In genomic region chr1:161613142-161613515, GRCh38 we compare ENCODE assay signal across 8 cellular contexts. TPM values are rescaled to one million over a fixed set of nuclear protein-coding genes. Genes with fewer than 3 reads are reported as not detected.
DNase-seq lines count a peak whose midpoint lies in the region; ATAC-seq and TF ChIP-seq lines count a peak whose summit lies in the region.
"Not testable (repeated sequence)": the region's sequence is repeated elsewhere in the genome, so short reads cannot be mapped to it uniquely, and the experiment has no call there.

No MANE protein-coding gene starts in this region.

- H2BK5ac ChIP-seq in neuronal stem cell (ENCODE audit: low read length): not testable (repeated sequence)

- not testable (repeated sequence) for H3K9me3 ChIP-seq in CD4-positive, CD25-positive, alpha-beta regulatory T cell (ENCODE audit: control insufficient read depth in 2 of 2, low read length in 2 of 2); HUES48 (ENCODE audit: control insufficient read depth, insufficient read depth, low read length); SK-N-MC (ENCODE audit: low read depth, low read length); effector memory CD4-positive, alpha-beta T cell (ENCODE audit: control insufficient read depth, low read length); hepatocyte (ENCODE audit: low read depth); neuronal stem cell (replicated peaks in 1 of 2; ENCODE audit: control insufficient read depth in 2 of 2, insufficient read depth in 1 of 2, low read depth in 1 of 2, low read length in 2 of 2); thyroid gland

- peak overlapping the region; percentile 47 for H2AFZ ChIP-seq in hepatocyte
- peak overlapping the region; percentile 61 for H2AFZ ChIP-seq in neuronal stem cell (ENCODE audit: low read length)

- H3K27ac ChIP-seq in CD4-positive, CD25-positive, alpha-beta regulatory T cell (ENCODE audit: insufficient read depth, low read length, poor library complexity, severe bottlenecking): not testable (repeated sequence)
- H3K27ac ChIP-seq in HUES48 (ENCODE audit: low read depth, low read length): peak overlapping the region; percentile 70
- peak overlapping the region; percentile 87 for H3K27ac ChIP-seq in SK-N-MC
- H3K27ac ChIP-seq in effector memory CD4-positive, alpha-beta T cell (ENCODE audit: insufficient read depth, low read length, poor library complexity, severe bottlenecking): peak overlapping the region; percentile 70
- H3K27ac ChIP-seq in hepatocyte: peak overlapping the region; percentile 90
- H3K27ac ChIP-seq in neuronal stem cell (replicated peaks; ENCODE audit: low read length): peak overlapping the region; percentile 42
- H3K27ac ChIP-seq in thyroid gland: peak overlapping the region in 2 of 3 donors; percentile 55 to 63

- H3K9me2 ChIP-seq in hepatocyte (replicated peaks; ENCODE audit: insufficient read depth): not testable (repeated sequence)

- not testable (repeated sequence) for H3K27me3 ChIP-seq in CD4-positive, CD25-positive, alpha-beta regulatory T cell (ENCODE audit: control insufficient read depth, insufficient read depth, low read length); HUES48 (ENCODE audit: control insufficient read depth, insufficient read depth, low read length); effector memory CD4-positive, alpha-beta T cell (replicated peaks; ENCODE audit: control insufficient read depth, insufficient read depth, low read length, poor library complexity, severe bottlenecking); hepatocyte; neuronal stem cell (ENCODE audit: control insufficient read depth in 3 of 3, insufficient read depth in 3 of 3, low read depth in 1 of 3, low read length in 3 of 3); thyroid gland

- 0 out of 2 replicates have a peak overlapping the region, but pooled peaks have one; percentile 14 for H3K9ac ChIP-seq in HUES48 (ENCODE audit: low read depth, low read length)
- not testable (repeated sequence) for H3K9ac ChIP-seq in SK-N-MC (ENCODE audit: insufficient read length); neuronal stem cell (ENCODE audit: low read depth, low read length, poor library complexity)

- not testable (repeated sequence) for H3K4me1 ChIP-seq in CD4-positive, CD25-positive, alpha-beta regulatory T cell (ENCODE audit: control insufficient read depth, insufficient read depth, low read length, poor library complexity, severe bottlenecking); HUES48 (ENCODE audit: control insufficient read depth, insufficient read depth, low read length); effector memory CD4-positive, alpha-beta T cell (ENCODE audit: control insufficient read depth, insufficient read depth, low read length, poor library complexity, severe bottlenecking); hepatocyte (ENCODE audit: insufficient read depth); neuronal stem cell (ENCODE audit: control insufficient read depth in 2 of 2, insufficient read depth in 1 of 2, low read depth in 1 of 2, low read length in 2 of 2); thyroid gland

- not testable (repeated sequence) for H3K23ac ChIP-seq in neuronal stem cell (ENCODE audit: low read depth, low read length, poor library complexity)

- not testable (repeated sequence) for DNase-seq in CD4-positive, CD25-positive, alpha-beta regulatory T cell; SK-N-MC (ENCODE audit: low read depth, low spot score); effector memory CD4-positive, alpha-beta T cell; neuronal stem cell (ENCODE audit: low spot score); thyroid gland
- peak; percentile 33 for DNase-seq in hepatocyte (ENCODE audit: low spot score)

- H3K36me3 Mint-ChIP-seq in CD4-positive, CD25-positive, alpha-beta regulatory T cell; activated naive CD4-positive, alpha-beta T cell treated with anti-CD3 and anti-CD28 coated beads, Interleukin-2, amount 50 U/mL, for 24 hours: not testable (repeated sequence)

- H3K14ac ChIP-seq in neuronal stem cell (ENCODE audit: low read length): not testable (repeated sequence)

- not testable (repeated sequence) for H3K79me2 ChIP-seq in hepatocyte

- intact Hi-C loops in thyroid gland (cut with DNase I): not testable (repeated sequence)

- H3K36me3 ChIP-seq in CD4-positive, CD25-positive, alpha-beta regulatory T cell (ENCODE audit: control insufficient read depth, insufficient read depth, low read length); HUES48 (ENCODE audit: control insufficient read depth, insufficient read depth, low read length); SK-N-MC (ENCODE audit: insufficient read depth, low read length); effector memory CD4-positive, alpha-beta T cell (ENCODE audit: control insufficient read depth, insufficient read depth, low read length); hepatocyte (replicated peaks; ENCODE audit: insufficient read depth, low read depth); neuronal stem cell (replicated peaks in 1 of 2; ENCODE audit: control insufficient read depth in 2 of 2, insufficient read depth in 2 of 2, low read length in 2 of 2); thyroid gland: not testable (repeated sequence)

- not testable (repeated sequence) for H3K4ac ChIP-seq in neuronal stem cell (ENCODE audit: low read length)

- not testable (repeated sequence) for TF ChIP-seq CTCF in hepatocyte (IDR thresholded peaks at IDR 0.05; ENCODE audit: poor library complexity); thyroid gland (IDR thresholded peaks at IDR 0.05)

- not testable (repeated sequence) for H2BK15ac ChIP-seq in neuronal stem cell (ENCODE audit: low read length)

- H3K4me3 ChIP-seq in CD4-positive, CD25-positive, alpha-beta regulatory T cell (ENCODE audit: low read depth, low read length); effector memory CD4-positive, alpha-beta T cell (ENCODE audit: insufficient read depth, low read depth, low read length, poor library complexity, severe bottlenecking); hepatocyte; thyroid gland (replicated peaks in 1 of 3): not testable (repeated sequence)
- H3K4me3 ChIP-seq in HUES48 (ENCODE audit: low read depth, low read length) (peak overlapping the region; percentile 91), SK-N-MC (peak overlapping the region; percentile 72), neuronal stem cell (ENCODE audit: low read length in 2 of 2) (peak overlapping the region in 1 of 2 donors; percentile 50)

- H3K4me2 ChIP-seq in hepatocyte: peak overlapping the region; percentile 72
- not testable (repeated sequence) for H3K4me2 ChIP-seq in neuronal stem cell (ENCODE audit: insufficient read depth, low read length, poor library complexity, severe bottlenecking)

- not testable (repeated sequence) for ATAC-seq in CD4-positive, CD25-positive, alpha-beta regulatory T cell (ENCODE audit: low read depth in 2 of 2)

- H4K20me1 ChIP-seq in hepatocyte (ENCODE audit: insufficient read depth, poor library complexity, severe bottlenecking): not testable (repeated sequence)

- not testable (repeated sequence) for TF ChIP-seq POLR2A in thyroid gland (IDR thresholded peaks at IDR 0.05)

- H2BK12ac ChIP-seq in neuronal stem cell (ENCODE audit: low read length): not testable (repeated sequence)

- not testable (repeated sequence) for H3K9me3 Mint-ChIP-seq in CD4-positive, CD25-positive, alpha-beta regulatory T cell; activated naive CD4-positive, alpha-beta T cell treated with anti-CD3 and anti-CD28 coated beads, Interleukin-2, amount 50 U/mL, for 24 hours

- not testable (repeated sequence) for H2AK5ac ChIP-seq in neuronal stem cell (ENCODE audit: low read depth, low read length)

- WGBS in hepatocyte (ENCODE audit: low lambda C conversion rate, missing lambda C conversion rate): 20% methylated on average over 6 of the region's 6 CpGs
- WGBS in neuronal stem cell (ENCODE audit: extremely low coverage in 2 of 2, insufficient read length in 2 of 2, insufficient replicate concordance in 1 of 2), 2 donors: no CpG with 5 or more reads among the region's 6 CpGs
- 53 to 62% methylated on average over 3 to 6 of the region's 6 CpGs for WGBS in thyroid gland, 2 donors

- H3K18ac ChIP-seq in neuronal stem cell (ENCODE audit: low read length): not testable (repeated sequence)

- H3K27me3 Mint-ChIP-seq in CD4-positive, CD25-positive, alpha-beta regulatory T cell: peaks cover 44% of the 10 kb centered on the region
- not testable (repeated sequence) for H3K27me3 Mint-ChIP-seq in activated naive CD4-positive, alpha-beta T cell treated with anti-CD3 and anti-CD28 coated beads, Interleukin-2, amount 50 U/mL, for 24 hours

- not testable (repeated sequence) for H2BK120ac ChIP-seq in neuronal stem cell (ENCODE audit: low read depth, low read length)

- H3K4me1 Mint-ChIP-seq in CD4-positive, CD25-positive, alpha-beta regulatory T cell: peaks cover 7 to 23% (median 15%) of the 10 kb centered on the region in 4 donors
- H3K4me1 Mint-ChIP-seq in activated naive CD4-positive, alpha-beta T cell treated with anti-CD3 and anti-CD28 coated beads, Interleukin-2, amount 50 U/mL, for 24 hours: peaks cover 19% of the 10 kb centered on the region

- not testable (repeated sequence) for H4K8ac ChIP-seq in neuronal stem cell (ENCODE audit: low read depth, low read length)

- H4K91ac ChIP-seq in neuronal stem cell (ENCODE audit: low read depth, low read length, poor library complexity): not testable (repeated sequence)

- peak overlapping the region; percentile 77 to 95 (median 92) for H3K4me3 Mint-ChIP-seq in CD4-positive, CD25-positive, alpha-beta regulatory T cell
- H3K4me3 Mint-ChIP-seq in activated naive CD4-positive, alpha-beta T cell treated with anti-CD3 and anti-CD28 coated beads, Interleukin-2, amount 50 U/mL, for 24 hours: peak overlapping the region; percentile 94

- H3K27ac Mint-ChIP-seq in CD4-positive, CD25-positive, alpha-beta regulatory T cell: peak overlapping the region; percentile 91 to 96 (median 94)
- peak overlapping the region; percentile 100 for H3K27ac Mint-ChIP-seq in activated naive CD4-positive, alpha-beta T cell treated with anti-CD3 and anti-CD28 coated beads, Interleukin-2, amount 50 U/mL, for 24 hours

- not testable (repeated sequence) for H3K79me1 ChIP-seq in neuronal stem cell (ENCODE audit: low read depth, low read length)

RNA-seq across cellular contexts. Expression of gene FCGR3B, which starts 17.8 kb away (rescaled TPM):
- not detected for total RNA-seq in CD4-positive, CD25-positive, alpha-beta regulatory T cell
- polyA plus RNA-seq in CD4-positive, CD25-positive, alpha-beta regulatory T cell: not detected
- total RNA-seq in hepatocyte: not detected in 2 replicates
- 0.40 TPM in 1 of 2 replicates, not detected in the other for polyA plus RNA-seq in hepatocyte
- not detected for polyA plus RNA-seq in neuronal stem cell (2013, experiment 1 of 2)
- not detected for polyA plus RNA-seq in neuronal stem cell (2013, experiment 2 of 2)
- total RNA-seq in thyroid gland: 1 to 10 TPM in 2 of 4 donors, under 1 TPM in 1, not detected in 1; 0.83 to 1.1 (median 1.0) TPM

RNA-seq across cellular contexts. Expression of gene FCGR2B, which starts 49.8 kb away (rescaled TPM):
- 1.2 TPM for total RNA-seq in CD4-positive, CD25-positive, alpha-beta regulatory T cell
- under 1 TPM in 2 of 4 donors, not detected in 2; 0.16 to 0.53 TPM for polyA plus RNA-seq in CD4-positive, CD25-positive, alpha-beta regulatory T cell
- 0.52 TPM in 1 of 2 replicates, not detected in the other for total RNA-seq in hepatocyte
- not detected in 2 replicates for polyA plus RNA-seq in hepatocyte
- polyA plus RNA-seq in neuronal stem cell (2013, experiment 1 of 2): 0.01 TPM
- polyA plus RNA-seq in neuronal stem cell (2013, experiment 2 of 2): 0.07 TPM
- total RNA-seq in thyroid gland: 10 to 100 TPM in 2 of 4 donors, 1 to 10 TPM in 2; 4.1 to 12.0 (median 7.7) TPM
